ENCODE assay signal across 14 cellular contexts in the genomic region with DNA sequence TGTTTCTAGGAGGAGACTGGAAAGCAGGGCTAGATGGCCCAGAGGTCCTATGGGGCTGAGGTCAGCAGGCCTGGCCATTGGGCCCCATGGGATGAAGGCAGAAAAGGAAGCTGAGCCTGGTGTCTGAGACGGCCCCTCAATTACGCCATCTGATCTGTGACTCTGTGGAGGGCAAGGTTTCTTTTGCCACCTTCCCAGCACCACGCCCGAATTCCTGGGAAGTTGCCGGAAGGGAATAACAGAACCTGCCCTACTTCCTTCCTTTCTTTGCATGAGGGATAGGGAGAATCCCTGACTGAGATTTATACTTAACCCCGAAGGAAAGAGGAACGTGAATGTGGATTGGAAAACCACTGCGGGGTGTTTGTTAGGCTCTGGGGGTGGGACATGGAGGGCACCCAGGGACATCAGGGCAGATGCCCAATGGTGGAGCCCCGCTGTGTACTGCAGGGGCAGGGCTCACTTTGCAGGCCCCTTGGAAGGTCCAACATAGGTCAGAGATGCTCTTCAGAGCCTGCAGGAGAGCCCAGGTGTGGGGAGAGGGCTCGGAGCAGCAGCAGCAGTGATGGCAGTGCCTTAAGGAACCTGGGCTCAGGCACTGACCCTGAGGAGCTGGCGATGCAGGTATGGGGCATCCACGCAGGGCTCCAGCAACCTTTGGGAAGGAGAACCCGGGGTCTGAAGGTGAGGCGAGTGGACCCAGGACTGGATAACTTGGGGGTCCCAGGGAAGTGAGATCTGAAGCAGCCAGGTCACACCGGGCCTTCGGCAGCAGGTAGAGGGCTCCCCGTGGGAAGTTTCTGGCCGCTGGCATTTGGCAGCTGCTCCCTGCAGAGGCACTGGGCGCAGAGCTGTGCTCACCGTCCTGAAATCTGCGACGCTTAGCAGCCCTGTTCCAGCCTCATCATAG.
DNase-seq lines count a peak whose midpoint lies in the region; ATAC-seq and TF ChIP-seq lines count a peak whose summit lies in the region.
"Had no signal": no experiment of that assay in that cellular context is flagged by ENCODE, and none has a peak within 500 bp of the region (broad histone marks: within the 10 kb centered on the region; RNA-seq: fewer than 3 reads in every experiment).

No MANE protein-coding gene starts in this region.

- H3K4me1 Mint-ChIP-seq in activated CD8-positive, alpha-beta T cell treated with anti-CD3 and anti-CD28 coated beads, Interleukin-2, amount 10 ng/mL, durations not matched to agents 7 days and 5 days (ENCODE audit: low read depth) = no peaks in the 10 kb centered on the region
- H3K4me1 Mint-ChIP-seq: CD4-positive, alpha-beta memory T cell had no signal

- DNase-seq in RWPE1 (ENCODE audit: low spot score) = peak; percentile 30
- DNase-seq in left lung = peak; percentile 25 to 70
- no peak for DNase-seq in suprapubic skin (ENCODE audit: low spot score in 2 of 2)
- DNase-seq in activated CD8-positive, alpha-beta T cell treated with anti-CD3 and anti-CD28 coated beads, Interleukin-2, amount 10 ng/mL, durations not matched to agents 7 days and 5 days = no peak
- no peak for DNase-seq in NCI-H2029 treated with DMSO at 0.1 percent for 48 hours (lab: John Stamatoyannopoulos, UW)
- DNase-seq: Calu3; CD4-positive, alpha-beta memory T cell; DMS53; MM.1S; NCI-H1092 treated with DMSO at 0.1 percent for 48 hours; NCI-H345; NCI-H526 had no signal

- H3K27me3 ChIP-seq in left lung = peaks cover 0 to 21% of the 10 kb centered on the region in 2 donors
- H3K27me3 ChIP-seq in suprapubic skin = peaks cover 11% of the 10 kb centered on the region

- ATAC-seq in left lung = no peak
- no peak for ATAC-seq in GM21515 (IDR thresholded peaks at IDR 0.05; ENCODE audit: unreplicated experiment)
- no peak for ATAC-seq in activated CD8-positive, alpha-beta T cell treated with anti-CD3 and anti-CD28 coated beads, Interleukin-2, amount 10 ng/mL, durations not matched to agents 7 days and 5 days

- no peak for TF ChIP-seq EP300 in suprapubic skin (IDR thresholded peaks at IDR 0.05)

- CTCF ChIA-PET in RWPE1 (lab: Yijun Ruan, JAX) = no interaction called here
- CTCF ChIA-PET in activated CD8-positive, alpha-beta T cell treated with anti-CD3 and anti-CD28 coated beads, Interleukin-2, amount 10 ng/mL, durations not matched to agents 7 days and 5 days (lab: Charles Lee) = no interaction called here

- no peaks in the 10 kb centered on the region for H3K36me3 Mint-ChIP-seq in activated CD8-positive, alpha-beta T cell treated with anti-CD3 and anti-CD28 coated beads, Interleukin-2, amount 10 ng/mL, durations not matched to agents 7 days and 5 days (ENCODE audit: low read depth)
- H3K36me3 Mint-ChIP-seq: CD4-positive, alpha-beta memory T cell had no signal

- H3K27ac Mint-ChIP-seq in activated CD8-positive, alpha-beta T cell treated with anti-CD3 and anti-CD28 coated beads, Interleukin-2, amount 10 ng/mL, durations not matched to agents 7 days and 5 days = no peak overlapping the region
- H3K27ac Mint-ChIP-seq: CD4-positive, alpha-beta memory T cell had no signal

- peak overlapping the region; percentile 32; the same call in 1 of the 2 replicates for H3K27ac ChIP-seq in RWPE1
- peak overlapping the region; percentile 54 for H3K27ac ChIP-seq in cingulate gyrus (ENCODE audit: low read depth, low read length)
- H3K27ac ChIP-seq in left lung = no peak overlapping the region
- no peak overlapping the region for H3K27ac ChIP-seq in suprapubic skin

- intact Hi-C loops in left lung (cut with DNase I) = no loop called here

- H3K9me3 Mint-ChIP-seq in activated CD8-positive, alpha-beta T cell treated with anti-CD3 and anti-CD28 coated beads, Interleukin-2, amount 10 ng/mL, durations not matched to agents 7 days and 5 days (ENCODE audit: insufficient read depth) = no peaks in the 10 kb centered on the region
- H3K9me3 Mint-ChIP-seq: CD4-positive, alpha-beta memory T cell had no signal

- H3K4me3 Mint-ChIP-seq in activated CD8-positive, alpha-beta T cell treated with anti-CD3 and anti-CD28 coated beads, Interleukin-2, amount 10 ng/mL, durations not matched to agents 7 days and 5 days = no peak overlapping the region
- H3K4me3 Mint-ChIP-seq: CD4-positive, alpha-beta memory T cell had no signal

- H3K4me3 ChIP-seq in left lung = no peak overlapping the region
- peak overlapping the region; percentile 24 for H3K4me3 ChIP-seq in suprapubic skin

- no peak for TF ChIP-seq CTCF in RWPE1 (conservative IDR thresholded peaks at IDR 0.05; ENCODE audit: low read depth)
- TF ChIP-seq CTCF in left lung (IDR thresholded peaks at IDR 0.05) = no peak
- TF ChIP-seq CTCF in suprapubic skin (IDR thresholded peaks at IDR 0.05) = no peak

- peaks cover under 1% of the 10 kb centered on the region for H3K27me3 Mint-ChIP-seq in activated CD8-positive, alpha-beta T cell treated with anti-CD3 and anti-CD28 coated beads, Interleukin-2, amount 10 ng/mL, durations not matched to agents 7 days and 5 days (ENCODE audit: low read depth)
- H3K27me3 Mint-ChIP-seq: CD4-positive, alpha-beta memory T cell had no signal

- no peaks in the 10 kb centered on the region for H3K4me1 ChIP-seq in left lung
- H3K4me1 ChIP-seq in suprapubic skin = peaks cover 9% of the 10 kb centered on the region

- TF ChIP-seq POLR2A in suprapubic skin (IDR thresholded peaks at IDR 0.05) = no peak

- WGBS in suprapubic skin = 53% methylated on average over 14 of the region's 22 CpGs

- POLR2A ChIA-PET in RWPE1 (lab: Yijun Ruan, JAX; ENCODE audit: low non-redundant PET) = no interaction called here
- POLR2A ChIA-PET in activated CD8-positive, alpha-beta T cell treated with anti-CD3 and anti-CD28 coated beads, Interleukin-2, amount 10 ng/mL, durations not matched to agents 7 days and 5 days (lab: Charles Lee) = no interaction called here

- H3K36me3 ChIP-seq in left lung (no peaks in the 10 kb centered on the region), suprapubic skin (no peaks in the 10 kb centered on the region)

- H3K9me3 ChIP-seq in left lung = no peaks in the 10 kb centered on the region
- H3K9me3 ChIP-seq in suprapubic skin = no peaks in the 10 kb centered on the region

Comparison
In these comparisons a context has a peak if more than half of its experiments do, and no peak if none do; other contexts are left out.
1. DNase-seq: peak in RWPE1 (single experiment) and left lung (2 of 2); none in suprapubic skin (0 of 2), activated CD8-positive, alpha-beta T cell treated with anti-CD3 and anti-CD28 coated beads, Interleukin-2, amount 10 ng/mL, durations not matched to agents 7 days and 5 days (single experiment) and NCI-H2029 treated with DMSO at 0.1 percent for 48 hours (single experiment).
2. H3K27ac ChIP-seq: peak in RWPE1 (single experiment) and cingulate gyrus (single experiment); none in left lung (0 of 2) and suprapubic skin (single experiment).